2 cellular contexts compared by ENCODE assay signal in the genomic region with DNA sequence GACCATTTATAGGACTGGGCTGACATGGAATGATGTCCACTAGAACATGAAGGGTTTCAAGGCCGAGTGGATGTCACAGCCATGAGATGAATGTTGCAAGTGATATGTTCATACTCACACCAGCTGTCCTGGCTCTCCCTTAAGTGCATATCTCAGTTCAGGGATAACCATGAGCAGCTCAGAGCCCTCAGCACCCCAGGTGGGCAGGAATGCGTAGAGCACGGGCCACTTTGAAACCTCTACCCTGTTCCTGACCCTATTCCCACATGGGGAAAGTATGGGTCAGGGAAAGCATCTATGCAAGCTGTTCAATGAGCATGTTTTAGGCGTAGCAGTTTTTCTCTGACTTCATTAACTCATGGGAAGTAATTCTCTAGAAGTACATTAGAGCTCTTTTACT.
TF ChIP-seq lines count a peak whose summit lies in the region.

No MANE protein-coding gene starts in this region.

TF ChIP-seq in GM23338, 12 proteins besides CTCF, POLR2A, EP300 and RAD21 (continued from another document):
- TF ChIP-seq, protein P1, sequence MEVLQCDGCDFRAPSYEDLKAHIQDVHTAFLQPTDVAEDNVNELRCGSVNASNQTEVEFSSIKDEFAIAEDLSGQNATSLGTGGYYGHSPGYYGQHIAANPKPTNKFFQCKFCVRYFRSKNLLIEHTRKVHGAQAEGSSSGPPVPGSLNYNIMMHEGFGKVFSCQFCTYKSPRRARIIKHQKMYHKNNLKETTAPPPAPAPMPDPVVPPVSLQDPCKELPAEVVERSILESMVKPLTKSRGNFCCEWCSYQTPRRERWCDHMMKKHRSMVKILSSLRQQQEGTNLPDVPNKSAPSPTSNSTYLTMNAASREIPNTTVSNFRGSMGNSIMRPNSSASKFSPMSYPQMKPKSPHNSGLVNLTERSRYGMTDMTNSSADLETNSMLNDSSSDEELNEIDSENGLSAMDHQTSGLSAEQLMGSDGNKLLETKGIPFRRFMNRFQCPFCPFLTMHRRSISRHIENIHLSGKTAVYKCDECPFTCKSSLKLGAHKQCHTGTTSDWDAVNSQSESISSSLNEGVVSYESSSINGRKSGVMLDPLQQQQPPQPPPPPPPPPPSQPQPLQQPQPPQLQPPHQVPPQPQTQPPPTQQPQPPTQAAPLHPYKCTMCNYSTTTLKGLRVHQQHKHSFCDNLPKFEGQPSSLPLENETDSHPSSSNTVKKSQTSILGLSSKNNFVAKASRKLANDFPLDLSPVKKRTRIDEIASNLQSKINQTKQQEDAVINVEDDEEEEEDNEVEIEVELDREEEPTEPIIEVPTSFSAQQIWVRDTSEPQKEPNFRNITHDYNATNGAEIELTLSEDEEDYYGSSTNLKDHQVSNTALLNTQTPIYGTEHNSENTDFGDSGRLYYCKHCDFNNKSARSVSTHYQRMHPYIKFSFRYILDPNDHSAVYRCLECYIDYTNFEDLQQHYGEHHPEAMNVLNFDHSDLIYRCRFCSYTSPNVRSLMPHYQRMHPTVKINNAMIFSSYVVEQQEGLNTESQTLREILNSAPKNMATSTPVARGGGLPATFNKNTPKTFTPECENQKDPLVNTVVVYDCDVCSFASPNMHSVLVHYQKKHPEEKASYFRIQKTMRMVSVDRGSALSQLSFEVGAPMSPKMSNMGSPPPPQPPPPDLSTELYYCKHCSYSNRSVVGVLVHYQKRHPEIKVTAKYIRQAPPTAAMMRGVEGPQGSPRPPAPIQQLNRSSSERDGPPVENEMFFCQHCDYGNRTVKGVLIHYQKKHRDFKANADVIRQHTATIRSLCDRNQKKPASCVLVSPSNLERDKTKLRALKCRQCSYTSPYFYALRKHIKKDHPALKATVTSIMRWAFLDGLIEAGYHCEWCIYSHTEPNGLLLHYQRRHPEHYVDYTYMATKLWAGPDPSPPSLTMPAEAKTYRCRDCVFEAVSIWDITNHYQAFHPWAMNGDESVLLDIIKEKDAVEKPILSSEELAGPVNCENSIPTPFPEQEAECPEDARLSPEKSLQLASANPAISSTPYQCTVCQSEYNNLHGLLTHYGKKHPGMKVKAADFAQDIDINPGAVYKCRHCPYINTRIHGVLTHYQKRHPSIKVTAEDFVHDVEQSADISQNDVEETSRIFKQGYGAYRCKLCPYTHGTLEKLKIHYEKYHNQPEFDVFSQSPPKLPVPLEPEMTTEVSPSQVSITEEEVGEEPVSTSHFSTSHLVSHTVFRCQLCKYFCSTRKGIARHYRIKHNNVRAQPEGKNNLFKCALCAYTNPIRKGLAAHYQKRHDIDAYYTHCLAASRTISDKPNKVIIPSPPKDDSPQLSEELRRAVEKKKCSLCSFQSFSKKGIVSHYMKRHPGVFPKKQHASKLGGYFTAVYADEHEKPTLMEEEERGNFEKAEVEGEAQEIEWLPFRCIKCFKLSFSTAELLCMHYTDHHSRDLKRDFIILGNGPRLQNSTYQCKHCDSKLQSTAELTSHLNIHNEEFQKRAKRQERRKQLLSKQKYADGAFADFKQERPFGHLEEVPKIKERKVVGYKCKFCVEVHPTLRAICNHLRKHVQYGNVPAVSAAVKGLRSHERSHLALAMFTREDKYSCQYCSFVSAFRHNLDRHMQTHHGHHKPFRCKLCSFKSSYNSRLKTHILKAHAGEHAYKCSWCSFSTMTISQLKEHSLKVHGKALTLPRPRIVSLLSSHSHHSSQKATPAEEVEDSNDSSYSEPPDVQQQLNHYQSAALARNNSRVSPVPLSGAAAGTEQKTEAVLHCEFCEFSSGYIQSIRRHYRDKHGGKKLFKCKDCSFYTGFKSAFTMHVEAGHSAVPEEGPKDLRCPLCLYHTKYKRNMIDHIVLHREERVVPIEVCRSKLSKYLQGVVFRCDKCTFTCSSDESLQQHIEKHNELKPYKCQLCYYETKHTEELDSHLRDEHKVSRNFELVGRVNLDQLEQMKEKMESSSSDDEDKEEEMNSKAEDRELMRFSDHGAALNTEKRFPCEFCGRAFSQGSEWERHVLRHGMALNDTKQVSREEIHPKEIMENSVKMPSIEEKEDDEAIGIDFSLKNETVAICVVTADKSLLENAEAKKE (CRISPR knock-in tag; IDR thresholded peaks at IDR 0.05): no peak

TF ChIP-seq in WTC11, 78 proteins besides CTCF, POLR2A, EP300 and RAD21 (continued from another document):
- TF ChIP-seq, protein P2, sequence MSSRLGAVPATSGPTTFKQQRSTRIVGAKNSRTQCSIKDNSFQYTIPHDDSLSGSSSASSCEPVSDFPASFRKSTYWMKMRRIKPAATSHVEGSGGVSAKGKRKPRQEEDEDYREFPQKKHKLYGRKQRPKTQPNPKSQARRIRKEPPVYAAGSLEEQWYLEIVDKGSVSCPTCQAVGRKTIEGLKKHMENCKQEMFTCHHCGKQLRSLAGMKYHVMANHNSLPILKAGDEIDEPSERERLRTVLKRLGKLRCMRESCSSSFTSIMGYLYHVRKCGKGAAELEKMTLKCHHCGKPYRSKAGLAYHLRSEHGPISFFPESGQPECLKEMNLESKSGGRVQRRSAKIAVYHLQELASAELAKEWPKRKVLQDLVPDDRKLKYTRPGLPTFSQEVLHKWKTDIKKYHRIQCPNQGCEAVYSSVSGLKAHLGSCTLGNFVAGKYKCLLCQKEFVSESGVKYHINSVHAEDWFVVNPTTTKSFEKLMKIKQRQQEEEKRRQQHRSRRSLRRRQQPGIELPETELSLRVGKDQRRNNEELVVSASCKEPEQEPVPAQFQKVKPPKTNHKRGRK (CRISPR knock-in tag; IDR thresholded peaks at IDR 0.05; ENCODE audit: borderline replicate concordance): no peak
- TF ChIP-seq CREB1 (CRISPR knock-in tag; IDR thresholded peaks at IDR 0.05) (no peak), ZNF121 (CRISPR knock-in tag; IDR thresholded peaks at IDR 0.05) (no peak), SMAD4 (CRISPR knock-in tag; IDR thresholded peaks at IDR 0.05) (no peak), ZBTB21 (CRISPR knock-in tag; IDR thresholded peaks at IDR 0.05; ENCODE audit: borderline replicate concordance) (no peak), MYBL2 (CRISPR knock-in tag; IDR thresholded peaks at IDR 0.05) (no peak), TP53 (CRISPR knock-in tag; IDR thresholded peaks at IDR 0.05) (no peak), GTF2I (CRISPR knock-in tag; conservative IDR thresholded peaks at IDR 0.05) (no peak), FOXP1 (CRISPR knock-in tag; IDR thresholded peaks at IDR 0.05; ENCODE audit: borderline replicate concordance) (no peak)
- TF ChIP-seq, protein P3, sequence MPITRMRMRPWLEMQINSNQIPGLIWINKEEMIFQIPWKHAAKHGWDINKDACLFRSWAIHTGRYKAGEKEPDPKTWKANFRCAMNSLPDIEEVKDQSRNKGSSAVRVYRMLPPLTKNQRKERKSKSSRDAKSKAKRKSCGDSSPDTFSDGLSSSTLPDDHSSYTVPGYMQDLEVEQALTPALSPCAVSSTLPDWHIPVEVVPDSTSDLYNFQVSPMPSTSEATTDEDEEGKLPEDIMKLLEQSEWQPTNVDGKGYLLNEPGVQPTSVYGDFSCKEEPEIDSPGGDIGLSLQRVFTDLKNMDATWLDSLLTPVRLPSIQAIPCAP (CRISPR knock-in tag; IDR thresholded peaks at IDR 0.05): no peak
- TF ChIP-seq, protein P4, sequence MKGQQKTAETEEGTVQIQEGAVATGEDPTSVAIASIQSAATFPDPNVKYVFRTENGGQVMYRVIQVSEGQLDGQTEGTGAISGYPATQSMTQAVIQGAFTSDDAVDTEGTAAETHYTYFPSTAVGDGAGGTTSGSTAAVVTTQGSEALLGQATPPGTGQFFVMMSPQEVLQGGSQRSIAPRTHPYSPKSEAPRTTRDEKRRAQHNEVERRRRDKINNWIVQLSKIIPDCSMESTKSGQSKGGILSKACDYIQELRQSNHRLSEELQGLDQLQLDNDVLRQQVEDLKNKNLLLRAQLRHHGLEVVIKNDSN (CRISPR knock-in tag; IDR thresholded peaks at IDR 0.05): no peak
- TF ChIP-seq, protein P5, sequence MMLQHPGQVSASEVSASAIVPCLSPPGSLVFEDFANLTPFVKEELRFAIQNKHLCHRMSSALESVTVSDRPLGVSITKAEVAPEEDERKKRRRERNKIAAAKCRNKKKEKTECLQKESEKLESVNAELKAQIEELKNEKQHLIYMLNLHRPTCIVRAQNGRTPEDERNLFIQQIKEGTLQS (CRISPR knock-in tag; conservative IDR thresholded peaks at IDR 0.05): no peak
- TF ChIP-seq, protein P6, sequence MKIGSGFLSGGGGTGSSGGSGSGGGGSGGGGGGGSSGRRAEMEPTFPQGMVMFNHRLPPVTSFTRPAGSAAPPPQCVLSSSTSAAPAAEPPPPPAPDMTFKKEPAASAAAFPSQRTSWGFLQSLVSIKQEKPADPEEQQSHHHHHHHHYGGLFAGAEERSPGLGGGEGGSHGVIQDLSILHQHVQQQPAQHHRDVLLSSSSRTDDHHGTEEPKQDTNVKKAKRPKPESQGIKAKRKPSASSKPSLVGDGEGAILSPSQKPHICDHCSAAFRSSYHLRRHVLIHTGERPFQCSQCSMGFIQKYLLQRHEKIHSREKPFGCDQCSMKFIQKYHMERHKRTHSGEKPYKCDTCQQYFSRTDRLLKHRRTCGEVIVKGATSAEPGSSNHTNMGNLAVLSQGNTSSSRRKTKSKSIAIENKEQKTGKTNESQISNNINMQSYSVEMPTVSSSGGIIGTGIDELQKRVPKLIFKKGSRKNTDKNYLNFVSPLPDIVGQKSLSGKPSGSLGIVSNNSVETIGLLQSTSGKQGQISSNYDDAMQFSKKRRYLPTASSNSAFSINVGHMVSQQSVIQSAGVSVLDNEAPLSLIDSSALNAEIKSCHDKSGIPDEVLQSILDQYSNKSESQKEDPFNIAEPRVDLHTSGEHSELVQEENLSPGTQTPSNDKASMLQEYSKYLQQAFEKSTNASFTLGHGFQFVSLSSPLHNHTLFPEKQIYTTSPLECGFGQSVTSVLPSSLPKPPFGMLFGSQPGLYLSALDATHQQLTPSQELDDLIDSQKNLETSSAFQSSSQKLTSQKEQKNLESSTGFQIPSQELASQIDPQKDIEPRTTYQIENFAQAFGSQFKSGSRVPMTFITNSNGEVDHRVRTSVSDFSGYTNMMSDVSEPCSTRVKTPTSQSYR (CRISPR knock-in tag; IDR thresholded peaks at IDR 0.05): no peak
- TF ChIP-seq, protein P7, sequence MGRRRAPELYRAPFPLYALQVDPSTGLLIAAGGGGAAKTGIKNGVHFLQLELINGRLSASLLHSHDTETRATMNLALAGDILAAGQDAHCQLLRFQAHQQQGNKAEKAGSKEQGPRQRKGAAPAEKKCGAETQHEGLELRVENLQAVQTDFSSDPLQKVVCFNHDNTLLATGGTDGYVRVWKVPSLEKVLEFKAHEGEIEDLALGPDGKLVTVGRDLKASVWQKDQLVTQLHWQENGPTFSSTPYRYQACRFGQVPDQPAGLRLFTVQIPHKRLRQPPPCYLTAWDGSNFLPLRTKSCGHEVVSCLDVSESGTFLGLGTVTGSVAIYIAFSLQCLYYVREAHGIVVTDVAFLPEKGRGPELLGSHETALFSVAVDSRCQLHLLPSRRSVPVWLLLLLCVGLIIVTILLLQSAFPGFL (CRISPR knock-in tag; IDR thresholded peaks at IDR 0.05; ENCODE audit: borderline replicate concordance): no peak
